Comparison of ENCODE assay signal across 8 cellular contexts in genomic region chr14:24146622-24146977, GRCh38. TPM values are rescaled to one million over a fixed set of nuclear protein-coding genes. Genes with fewer than 3 reads are reported as not detected.
A peak's percentile ranks its signal among the peaks of the same experiment; 100 is the strongest.
DNase-seq lines count a peak whose midpoint lies in the region; ATAC-seq, FAIRE-seq and TF ChIP-seq lines count a peak whose summit lies in the region.

No MANE protein-coding gene starts in this region.

- H3K4me1 Mint-ChIP-seq in natural killer cell treated with Interleukin-12 subunit alpha and Interleukin-12 subunit beta and Interleukin-15 and Interleukin-18, amount 100 ng/mL, for 72 hours (ENCODE audit: low read depth in 2 of 2), result peaks cover 57 to 65% of the 10 kb centered on the region in 2 donors

- peak overlapping the region; percentile 86 to 97 for H3K27ac Mint-ChIP-seq in natural killer cell treated with Interleukin-12 subunit alpha and Interleukin-12 subunit beta and Interleukin-15 and Interleukin-18, amount 100 ng/mL, for 72 hours

- no peak for TF ChIP-seq CTCF in LNCaP clone FGC (IDR thresholded peaks at IDR 0.05; ENCODE audit: control insufficient read depth, extremely low read depth, insufficient read depth)
- TF ChIP-seq CTCF in fibroblast of pulmonary artery (IDR thresholded peaks at IDR 0.05; ENCODE audit: low read length, missing control alignments), result no peak

- peak overlapping the region; percentile 98 for H3K4me3 ChIP-seq in LNCaP clone FGC (ENCODE audit: low read depth, low read length)
- H3K4me3 ChIP-seq in fibroblast of pulmonary artery (replicated peaks; ENCODE audit: low read depth, low read length), result peak overlapping the region; percentile 90

- H3K9me3 Mint-ChIP-seq in natural killer cell treated with Interleukin-12 subunit alpha and Interleukin-12 subunit beta and Interleukin-15 and Interleukin-18, amount 100 ng/mL, for 72 hours, result no peaks in the 10 kb centered on the region

- TF ChIP-seq POLR2A in H54 (IDR thresholded peaks at IDR 0.05; ENCODE audit: low read depth, low read length), result 0 out of 2 replicates have a peak, but pooled peaks have one; percentile 4

- no peaks in the 10 kb centered on the region for H3K27me3 Mint-ChIP-seq in natural killer cell treated with Interleukin-12 subunit alpha and Interleukin-12 subunit beta and Interleukin-15 and Interleukin-18, amount 100 ng/mL, for 72 hours

- DNase-seq in EH (ENCODE audit: low read depth), result peak; percentile 99
- peak; percentile 89 for DNase-seq in H54 (ENCODE audit: insufficient read length, low spot score)
- peak; percentile 88 for DNase-seq in LNCaP clone FGC (ENCODE audit: low read depth)
- peak; percentile 91 for DNase-seq in RPMI8226
- peak; percentile 77 for DNase-seq in activated T-helper 9 cell treated with anti-CD3 and anti-CD28 coated beads, Interleukin-2, amount 50 U/mL, for 16 hours (ENCODE audit: low read depth)
- peak; percentile 98 for DNase-seq in fibroblast of pulmonary artery (ENCODE audit: low read depth)
- DNase-seq in natural killer cell treated with Interleukin-12 subunit alpha and Interleukin-12 subunit beta and Interleukin-15 and Interleukin-18, amount 100 ng/mL, for 72 hours (ENCODE audit: low spot score), result peak; percentile 97
- peak; percentile 86 for DNase-seq in stimulated activated naive CD4-positive, alpha-beta T cell treated with Interleukin-2 at 50 U/mL for 16 hours (lab: John Stamatoyannopoulos, UW)

- H3K4me3 Mint-ChIP-seq in natural killer cell treated with Interleukin-12 subunit alpha and Interleukin-12 subunit beta and Interleukin-15 and Interleukin-18, amount 100 ng/mL, for 72 hours, result peak overlapping the region; percentile 94

- H3K36me3 Mint-ChIP-seq in natural killer cell treated with Interleukin-12 subunit alpha and Interleukin-12 subunit beta and Interleukin-15 and Interleukin-18, amount 100 ng/mL, for 72 hours, result peaks cover 27% of the 10 kb centered on the region

- ATAC-seq in natural killer cell treated with Interleukin-12 subunit alpha and Interleukin-12 subunit beta and Interleukin-15 and Interleukin-18, amount 100 ng/mL, for 72 hours, result peak; percentile 83 to 88

- FAIRE-seq in H54 (lab: Jason Lieb, UNC), result peak; percentile 30

RNA-seq across cellular contexts. Expression of gene PSME2, which starts 0.2 kb away (rescaled TPM):
- 100 to 1,000 TPM; 600 to 673 TPM for total RNA-seq in natural killer cell treated with Interleukin-12 subunit alpha and Interleukin-12 subunit beta and Interleukin-15 and Interleukin-18, amount 100 ng/mL, for 72 hours

RNA-seq across cellular contexts. Expression of gene RNF31, which starts 0.7 kb away (rescaled TPM):
- total RNA-seq in natural killer cell treated with Interleukin-12 subunit alpha and Interleukin-12 subunit beta and Interleukin-15 and Interleukin-18, amount 100 ng/mL, for 72 hours, result 100 to 1,000 TPM; 115 to 170 TPM

RNA-seq across cellular contexts. Expression of gene EMC9, which starts 5.2 kb away (rescaled TPM):
- total RNA-seq in natural killer cell treated with Interleukin-12 subunit alpha and Interleukin-12 subunit beta and Interleukin-15 and Interleukin-18, amount 100 ng/mL, for 72 hours, result 10 to 100 TPM; 28.7 to 37.5 TPM

RNA-seq across cellular contexts. Expression of gene PSME1, which starts 10.6 kb away (rescaled TPM):
- 100 to 1,000 TPM; 237 to 406 TPM for total RNA-seq in natural killer cell treated with Interleukin-12 subunit alpha and Interleukin-12 subunit beta and Interleukin-15 and Interleukin-18, amount 100 ng/mL, for 72 hours

RNA-seq across cellular contexts. Expression of gene IRF9, which starts 14.5 kb away (rescaled TPM):
- total RNA-seq in natural killer cell treated with Interleukin-12 subunit alpha and Interleukin-12 subunit beta and Interleukin-15 and Interleukin-18, amount 100 ng/mL, for 72 hours, result 100 to 1,000 TPM; 135 to 227 TPM

Comparison
In these comparisons a context has a peak if more than half of its experiments do, and no peak if none do; other contexts are left out.
1. Peak in every context shown above with its lines: DNase-seq, ATAC-seq and H3K4me3 ChIP-seq.